ENCODE assay signal across 1 cellular context in genomic region chr10:19012111-19012510, GRCh38.
TF ChIP-seq lines count a peak whose summit lies in the region.

No MANE protein-coding gene starts in this region.

TF ChIP-seq in HEK293, 187 proteins besides CTCF, POLR2A, EP300 and RAD21 (continued from another document and continues in another):
- TF ChIP-seq OVOL3 (tag by site-specific recombination; IDR thresholded peaks at IDR 0.05) (no peak), BCL6B (tag by site-specific recombination; IDR thresholded peaks at IDR 0.05) (no peak), ZNF558 (tag by site-specific recombination; IDR thresholded peaks at IDR 0.05) (0 out of 2 replicates have a peak, but pooled peaks have one; percentile 26), ZNF350 (tag by site-specific recombination; IDR thresholded peaks at IDR 0.05) (no peak), ZBTB11 (tag by site-specific recombination; conservative IDR thresholded peaks at IDR 0.05; ENCODE audit: low read depth) (peak; percentile 79), ZFP37 (tag by site-specific recombination; IDR thresholded peaks at IDR 0.05) (no peak), ZBTB26 (tag by site-specific recombination; optimal IDR thresholded peaks at IDR 0.05) (no peak), ZNF701 (tag by site-specific recombination; IDR thresholded peaks at IDR 0.05) (no peak), ZNF221 (tag by site-specific recombination; IDR thresholded peaks at IDR 0.05; ENCODE audit: borderline replicate concordance) (no peak), ZNF426 (tag by site-specific recombination; IDR thresholded peaks at IDR 0.05) (peak; percentile 84), ZNF677 (tag by site-specific recombination; IDR thresholded peaks at IDR 0.05) (no peak), ZNF704 (tag by site-specific recombination; IDR thresholded peaks at IDR 0.05) (no peak), ZNF843 (tag by site-specific recombination; IDR thresholded peaks at IDR 0.05) (no peak), ZBTB48 (tag by site-specific recombination; IDR thresholded peaks at IDR 0.05) (no peak), ZNF366 (tag by site-specific recombination; conservative IDR thresholded peaks at IDR 0.05) (no peak), ZBTB21 (tag by site-specific recombination; IDR thresholded peaks at IDR 0.05) (no peak), BCL11B (tag by site-specific recombination; IDR thresholded peaks at IDR 0.05; ENCODE audit: low read depth) (no peak), ZNF629 (tag by site-specific recombination; IDR thresholded peaks at IDR 0.05) (0 out of 2 replicates have a peak, but pooled peaks have one; percentile 27), REST (tag by site-specific recombination; IDR thresholded peaks at IDR 0.05) (peak; percentile 64), ZNF837 (tag by site-specific recombination; IDR thresholded peaks at IDR 0.05) (no peak), SP7 (tag by site-specific recombination; IDR thresholded peaks at IDR 0.05) (no peak), HOXD13 (CRISPR knock-in tag; IDR thresholded peaks at IDR 0.05; ENCODE audit: borderline replicate concordance) (no peak), ZNF140 (tag by site-specific recombination; IDR thresholded peaks at IDR 0.05) (peak; percentile 64; the same call in 1 of the 2 replicates), ZBTB7A (tag by site-specific recombination; IDR thresholded peaks at IDR 0.05; ENCODE audit: low read depth) (no peak), ZNF404 (tag by site-specific recombination; IDR thresholded peaks at IDR 0.05) (peak; percentile 40; the same call in 1 of the 2 replicates), ZNF530 (tag by site-specific recombination; IDR thresholded peaks at IDR 0.05; ENCODE audit: low read depth) (0 out of 2 replicates have a peak, but pooled peaks have one; percentile 40), ZNF394 (tag by site-specific recombination; IDR thresholded peaks at IDR 0.05; ENCODE audit: borderline replicate concordance) (peak; percentile 83; the same call in 1 of the 2 replicates), ZNF10 (tag by site-specific recombination; IDR thresholded peaks at IDR 0.05) (no peak), ZNF362 (tag by site-specific recombination; IDR thresholded peaks at IDR 0.05) (no peak), KLF9 (tag by site-specific recombination; IDR thresholded peaks at IDR 0.05; ENCODE audit: low read depth) (no peak), KLF7 (tag by site-specific recombination; IDR thresholded peaks at IDR 0.05; ENCODE audit: borderline replicate concordance) (no peak), ZNF561 (tag by site-specific recombination; IDR thresholded peaks at IDR 0.05; ENCODE audit: borderline replicate concordance) (no peak), ZNF654 (tag by site-specific recombination; IDR thresholded peaks at IDR 0.05; ENCODE audit: low read depth) (peak; percentile 31; the same call in 1 of the 2 replicates), ZSCAN4 (tag by site-specific recombination; IDR thresholded peaks at IDR 0.05) (no peak), ZFP41 (tag by site-specific recombination; IDR thresholded peaks at IDR 0.05; ENCODE audit: borderline replicate concordance) (no peak), BCL11A (tag by site-specific recombination; IDR thresholded peaks at IDR 0.05; ENCODE audit: low read depth) (no peak), ZNF311 (tag by site-specific recombination; IDR thresholded peaks at IDR 0.05; ENCODE audit: borderline replicate concordance) (no peak), KLF8 (tag by site-specific recombination; IDR thresholded peaks at IDR 0.05) (no peak), ZEB2 (tag by site-specific recombination; IDR thresholded peaks at IDR 0.05) (no peak), ZNF580 (tag by site-specific recombination; IDR thresholded peaks at IDR 0.05) (0 out of 2 replicates have a peak, but pooled peaks have one; percentile 32), INSM2 (tag by site-specific recombination; IDR thresholded peaks at IDR 0.05) (no peak), ATF2 (tag by site-specific recombination; IDR thresholded peaks at IDR 0.05; ENCODE audit: low read depth) (no peak), GLIS1 (tag by site-specific recombination; IDR thresholded peaks at IDR 0.05) (no peak), ZBTB1 (tag by site-specific recombination; IDR thresholded peaks at IDR 0.05) (no peak), ZNF174 (tag by site-specific recombination; IDR thresholded peaks at IDR 0.05) (no peak), ZNF449 (tag by site-specific recombination; IDR thresholded peaks at IDR 0.05) (no peak), ZNF223 (tag by site-specific recombination; IDR thresholded peaks at IDR 0.05) (no peak), ZNF600 (tag by site-specific recombination; IDR thresholded peaks at IDR 0.05) (no peak), ZSCAN16 (tag by site-specific recombination; IDR thresholded peaks at IDR 0.05) (no peak)
